In genomic region chr7:36736827-36737211, GRCh38 we compare ENCODE assay signal across 9 cellular contexts. TPM values are rescaled to one million over a fixed set of nuclear protein-coding genes. Genes with fewer than 3 reads are reported as not detected.
DNase-seq lines count a peak whose midpoint lies in the region; ATAC-seq and TF ChIP-seq lines count a peak whose summit lies in the region.
"Had no signal": no experiment of that assay in that cellular context is flagged by ENCODE, and none has a peak within 500 bp of the region (broad histone marks: within the 10 kb centered on the region; RNA-seq: fewer than 3 reads in every experiment).

No MANE protein-coding gene starts in this region.

- H3K79me2 ChIP-seq in smooth muscle cell (ENCODE audit: low read depth): no peaks in the 10 kb centered on the region

- TF ChIP-seq CTCF in GM06990 (IDR thresholded peaks at IDR 0.05; ENCODE audit: insufficient read depth, low read length, poor library complexity, severe bottlenecking) (no peak), heart left ventricle (IDR thresholded peaks at IDR 0.05) (no peak), smooth muscle cell (IDR thresholded peaks at IDR 0.05; ENCODE audit: borderline replicate concordance, insufficient read depth, poor library complexity, severe bottlenecking) (no peak)

- peaks cover 0 to 31% (median 0%) of the 10 kb centered on the region in 12 donors for H3K4me1 ChIP-seq in heart left ventricle
- no peaks in the 10 kb centered on the region for H3K4me1 ChIP-seq in smooth muscle cell (ENCODE audit: low read depth)

- no peak overlapping the region for H3K4me2 ChIP-seq in smooth muscle cell

- H3F3A ChIP-seq in smooth muscle cell (ENCODE audit: low read depth): no peaks in the 10 kb centered on the region

- no peak overlapping the region for H3K9ac ChIP-seq in smooth muscle cell (ENCODE audit: low read depth)

- DNase-seq in GM06990 (ENCODE audit: extremely low read depth, insufficient read length) (peak; percentile 40), heart left ventricle (no peak), cerebellum (ENCODE audit: low spot score) (no peak), smooth muscle cell (lab: John Stamatoyannopoulos, UW; ENCODE audit: unreplicated experiment) (no peak)
- DNase-seq in activated CD4-positive, alpha-beta T cell treated with anti-CD3 and anti-CD28 coated beads for 48 hours: no peak
- no peak for DNase-seq in activated CD4-positive, alpha-beta T cell treated with anti-CD3 and anti-CD28 coated beads, Interleukin-2, amount 50 U/mL, for 1 hour

- WGBS in heart left ventricle, 4 donors: 70 to 78% (median 74%) methylated on average over 7 of the region's 7 CpGs
- WGBS in smooth muscle cell (ENCODE audit: low lambda C conversion rate): 85% methylated on average over 7 of the region's 7 CpGs

- no peak overlapping the region for H2AFZ ChIP-seq in smooth muscle cell (ENCODE audit: low read depth)

- TF ChIP-seq POLR2A in heart left ventricle (IDR thresholded peaks at IDR 0.05): no peak

- H3K27ac ChIP-seq in heart left ventricle (peak overlapping the region in 2 of 12 donors; percentile 26 to 91), smooth muscle cell (ENCODE audit: low read depth) (no peak overlapping the region)
- H3K27ac ChIP-seq: VCaP had no signal

- H3K36me3 ChIP-seq in GM06990 (ENCODE audit: control insufficient read depth, insufficient read depth, low read length) (no peaks in the 10 kb centered on the region), heart left ventricle (no peaks in the 10 kb centered on the region), smooth muscle cell (ENCODE audit: low read depth) (no peaks in the 10 kb centered on the region)

- H3K4me3 ChIP-seq in GM06990 (replicated peaks; ENCODE audit: low read depth, low read length) (no peak overlapping the region), heart left ventricle (peak overlapping the region in 1 of 12 donors; percentile 21), smooth muscle cell (no peak overlapping the region)

- no peaks in the 10 kb centered on the region for H4K20me1 ChIP-seq in smooth muscle cell (ENCODE audit: low read depth)

- H3K9me3 ChIP-seq in heart left ventricle: peaks cover 0 to 11% (median 0%) of the 10 kb centered on the region in 12 donors
- H3K9me3 ChIP-seq in smooth muscle cell (replicated peaks; ENCODE audit: low read depth): no peaks in the 10 kb centered on the region

- H3K27me3 ChIP-seq in GM06990 (replicated peaks; ENCODE audit: control insufficient read depth, insufficient read depth, low read length) (no peaks in the 10 kb centered on the region; the same call in 1 of the 2 replicates), heart left ventricle (no peaks in the 10 kb centered on the region), smooth muscle cell (ENCODE audit: low read depth) (no peaks in the 10 kb centered on the region)

- ATAC-seq in GM21423 (IDR thresholded peaks at IDR 0.05; ENCODE audit: unreplicated experiment): peak; percentile 93
- peak; percentile 83 for ATAC-seq in HG03565 (IDR thresholded peaks at IDR 0.05; ENCODE audit: unreplicated experiment)
- ATAC-seq in heart left ventricle: peak in 3 of 4 donors; percentile 52 to 68 (median 55)

- intact Hi-C loops in heart left ventricle (cut with DNase I): no loop called here

RNA-seq across cellular contexts. Expression of gene AOAH, which starts 12.5 kb away (rescaled TPM):
- 10 to 100 TPM in 2 of 9 donors, 1 to 10 TPM in 7; 1.2 to 42.0 (median 1.9) TPM for total RNA-seq in heart left ventricle
- polyA plus RNA-seq in heart left ventricle: under 1 TPM; 0.65 to 1.00 TPM
- 3.4 TPM for total RNA-seq in cerebellum
- total RNA-seq in smooth muscle cell: not detected in 2 replicates
- not detected in 2 replicates for polyA plus RNA-seq in smooth muscle cell
